ENCODE assay signal across 8 cellular contexts in genomic region chr2:9952286-9952737, GRCh38. TPM values are rescaled to one million over a fixed set of nuclear protein-coding genes. Genes with fewer than 3 reads are reported as not detected.
DNase-seq lines count a peak whose midpoint lies in the region; ATAC-seq and TF ChIP-seq lines count a peak whose summit lies in the region.

No MANE protein-coding gene starts in this region.

- DNase-seq in DMS79 treated with DMSO at 0.1 percent for 48 hours (lab: John Stamatoyannopoulos, UW) (peak; percentile 23), DMS79 (lab: John Stamatoyannopoulos, UW) (no peak), spleen (no peak), DMS53 treated with DMSO at 0.1 percent for 48 hours (lab: John Stamatoyannopoulos, UW; ENCODE audit: unreplicated experiment) (no peak), NCI-H2029 treated with DMSO at 0.1 percent for 48 hours (lab: John Stamatoyannopoulos, UW) (no peak)
- DNase-seq in activated CD4-positive, alpha-beta memory T cell treated with anti-CD3 and anti-CD28 coated beads, Interleukin-2, amount 10 ng/mL, durations not matched to agents 7 days and 5 days = no peak

- CTCF ChIA-PET in activated CD4-positive, alpha-beta memory T cell treated with anti-CD3 and anti-CD28 coated beads, Interleukin-2, amount 10 ng/mL, durations not matched to agents 7 days and 5 days (lab: Charles Lee) = interaction anchor here (1.2 kb wide), 2 partner anchors 32 to 97 kb away, joined by 3 to 4 read pairs; no protein-coding TSS in a partner anchor

- peak overlapping the region; percentile 67 for H3K4me3 ChIP-seq in iPS-15b (ENCODE audit: low read depth, low read length)
- H3K4me3 ChIP-seq in spleen = peak overlapping the region; percentile 56 to 92 (median 75)

- H3K4me1 Mint-ChIP-seq in activated CD4-positive, alpha-beta memory T cell treated with anti-CD3 and anti-CD28 coated beads, Interleukin-2, amount 10 ng/mL, durations not matched to agents 7 days and 5 days = peaks cover 9% of the 10 kb centered on the region

- peaks cover 41% of the 10 kb centered on the region for H3K27me3 Mint-ChIP-seq in activated CD4-positive, alpha-beta memory T cell treated with anti-CD3 and anti-CD28 coated beads, Interleukin-2, amount 10 ng/mL, durations not matched to agents 7 days and 5 days

- H3K9me3 ChIP-seq in iPS-15b (ENCODE audit: control insufficient read depth, insufficient read depth, low read length) = no peaks in the 10 kb centered on the region
- no peaks in the 10 kb centered on the region for H3K9me3 ChIP-seq in spleen

- POLR2A ChIA-PET in activated CD4-positive, alpha-beta memory T cell treated with anti-CD3 and anti-CD28 coated beads, Interleukin-2, amount 10 ng/mL, durations not matched to agents 7 days and 5 days (lab: Charles Lee) = interaction anchor here (1.5 to 1.7 kb wide), 2 partner anchors 10 to 109 kb away, joined by 3 to 6 read pairs; partner anchors contain the start of gene TAF1B

- no peak overlapping the region for H3K27ac Mint-ChIP-seq in activated CD4-positive, alpha-beta memory T cell treated with anti-CD3 and anti-CD28 coated beads, Interleukin-2, amount 10 ng/mL, durations not matched to agents 7 days and 5 days

- peaks cover 35% of the 10 kb centered on the region for H3K27me3 ChIP-seq in iPS-15b (ENCODE audit: control insufficient read depth, insufficient read depth, low read length)
- H3K27me3 ChIP-seq in spleen (replicated peaks in 1 of 7) = peaks cover 0 to 50% (median 10%) of the 10 kb centered on the region in 7 donors

- no peak overlapping the region for H3K27ac ChIP-seq in spleen

- intact Hi-C loops in spleen (cut with DNase I; ENCODE audit: low total_unique reads) = loop anchor here (10.0 kb wide), 1 partner anchor 138 kb away; no protein-coding TSS in a partner anchor

- H3K36me3 Mint-ChIP-seq in activated CD4-positive, alpha-beta memory T cell treated with anti-CD3 and anti-CD28 coated beads, Interleukin-2, amount 10 ng/mL, durations not matched to agents 7 days and 5 days (ENCODE audit: low read depth) = no peaks in the 10 kb centered on the region

- no peak overlapping the region for H3K9ac ChIP-seq in iPS-15b (ENCODE audit: low read depth, low read length)

- no peak for TF ChIP-seq POLR2A in spleen (IDR thresholded peaks at IDR 0.05)

- no peaks in the 10 kb centered on the region for H3K9me3 Mint-ChIP-seq in activated CD4-positive, alpha-beta memory T cell treated with anti-CD3 and anti-CD28 coated beads, Interleukin-2, amount 10 ng/mL, durations not matched to agents 7 days and 5 days

- H3K4me1 ChIP-seq in iPS-15b (ENCODE audit: control insufficient read depth, insufficient read depth, low read length) = no peaks in the 10 kb centered on the region
- H3K4me1 ChIP-seq in spleen = peaks cover 4 to 27% (median 19%) of the 10 kb centered on the region in 6 donors

- WGBS in spleen, 5 donors = 21 to 30% (median 23%) methylated on average over 15 of the region's 15 CpGs

- peak overlapping the region; percentile 54 for H3K4me3 Mint-ChIP-seq in activated CD4-positive, alpha-beta memory T cell treated with anti-CD3 and anti-CD28 coated beads, Interleukin-2, amount 10 ng/mL, durations not matched to agents 7 days and 5 days

- no peak for TF ChIP-seq CTCF in spleen (IDR thresholded peaks at IDR 0.05 in 8 of 11, conservative IDR thresholded peaks at IDR 0.05 in 3 of 11)

- peaks cover 2% of the 10 kb centered on the region for H3K36me3 ChIP-seq in iPS-15b (ENCODE audit: control insufficient read depth, insufficient read depth, low read length)
- no peaks in the 10 kb centered on the region for H3K36me3 ChIP-seq in spleen

- ATAC-seq in GM19397 (IDR thresholded peaks at IDR 0.05; ENCODE audit: unreplicated experiment) = no peak

RNA-seq across cellular contexts. Expression of gene GRHL1, which starts 0.8 kb away (rescaled TPM):
- total RNA-seq in activated CD4-positive, alpha-beta memory T cell treated with anti-CD3 and anti-CD28 coated beads, Interleukin-2, amount 10 ng/mL, durations not matched to agents 7 days and 5 days = 1 to 10 TPM; 1.2 to 2.0 TPM
- 1 to 10 TPM; 1.0 to 3.0 (median 1.6) TPM for total RNA-seq in spleen
- polyA plus RNA-seq in spleen = under 1 TPM; 0.20 to 0.64 (median 0.53) TPM
